In the genomic region with DNA sequence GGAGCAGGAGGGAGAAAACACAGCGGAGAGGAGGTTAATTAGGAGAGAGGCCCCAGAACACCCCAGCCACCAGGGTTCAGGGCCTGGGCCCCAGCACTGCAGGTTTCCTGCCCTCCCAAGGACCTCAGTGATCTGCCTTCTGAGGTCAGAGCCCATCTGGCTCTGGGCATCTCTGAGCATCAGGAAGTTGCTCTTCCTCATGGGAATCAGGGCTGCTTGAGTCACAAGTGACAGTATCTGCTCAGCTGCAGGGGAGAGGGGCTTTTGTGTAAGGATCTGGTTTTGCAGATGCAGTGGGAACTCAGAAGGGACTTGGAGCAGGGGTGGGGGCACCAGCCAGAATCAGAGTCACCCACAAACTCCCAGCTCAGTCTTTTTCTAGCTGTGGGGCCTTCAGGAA, we compare ENCODE assay signal across 12 cellular contexts.
DNase-seq lines count a peak whose midpoint lies in the region; ATAC-seq and TF ChIP-seq lines count a peak whose summit lies in the region.
"Had no signal": no experiment of that assay in that cellular context is flagged by ENCODE, and none has a peak within 500 bp of the region (broad histone marks: within the 10 kb centered on the region; RNA-seq: fewer than 3 reads in every experiment).

No MANE protein-coding gene starts in this region.

- TF ChIP-seq CTCF in VCaP (conservative IDR thresholded peaks at IDR 0.05): no peak

- no peak overlapping the region for H3K4me3 ChIP-seq in H7 (ENCODE audit: insufficient read depth, low read depth, low read length)
- H3K4me3 ChIP-seq: K562 had no signal

- DNase-seq in DMS 273 (lab: John Stamatoyannopoulos, UW; ENCODE audit: unreplicated experiment) (peak; percentile 57), DMS 273 treated with DMSO at 0.1 percent for 48 hours (lab: John Stamatoyannopoulos, UW) (no peak), EL (peak; percentile 59), left kidney (ENCODE audit: low read depth, low spot score) (peak; percentile 35), H7 (no peak), KG1 (lab: John Stamatoyannopoulos, UW) (no peak)
- DNase-seq: effector CD4-positive, alpha-beta T cell; GF-D8 had no signal

- no peak for ATAC-seq in HG02763 (IDR thresholded peaks at IDR 0.05; ENCODE audit: unreplicated experiment)
- ATAC-seq: K562 had no signal

- peaks cover 6% of the 10 kb centered on the region; the same call in 1 of the 2 replicates for H3K27me3 ChIP-seq in H7 (ENCODE audit: control insufficient read depth, insufficient read depth, low read length)

- H3K36me3 ChIP-seq in H7 (replicated peaks; ENCODE audit: control insufficient read depth, insufficient read depth, low read length): no peaks in the 10 kb centered on the region

- H3K27ac ChIP-seq in VCaP: peak overlapping the region; percentile 48; the same call in 1 of the 2 replicates
- H3K27ac ChIP-seq: 22Rv1 had no signal

Comparison
In these comparisons a context has a peak if more than half of its experiments do, and no peak if none do; other contexts are left out.
1. DNase-seq: peak in DMS 273 (single experiment), EL (single experiment) and left kidney (single experiment); none in DMS 273 treated with DMSO at 0.1 percent for 48 hours (single experiment), H7 (single experiment) and KG1 (single experiment).